25 cellular contexts compared by ENCODE assay signal in the genomic region with DNA sequence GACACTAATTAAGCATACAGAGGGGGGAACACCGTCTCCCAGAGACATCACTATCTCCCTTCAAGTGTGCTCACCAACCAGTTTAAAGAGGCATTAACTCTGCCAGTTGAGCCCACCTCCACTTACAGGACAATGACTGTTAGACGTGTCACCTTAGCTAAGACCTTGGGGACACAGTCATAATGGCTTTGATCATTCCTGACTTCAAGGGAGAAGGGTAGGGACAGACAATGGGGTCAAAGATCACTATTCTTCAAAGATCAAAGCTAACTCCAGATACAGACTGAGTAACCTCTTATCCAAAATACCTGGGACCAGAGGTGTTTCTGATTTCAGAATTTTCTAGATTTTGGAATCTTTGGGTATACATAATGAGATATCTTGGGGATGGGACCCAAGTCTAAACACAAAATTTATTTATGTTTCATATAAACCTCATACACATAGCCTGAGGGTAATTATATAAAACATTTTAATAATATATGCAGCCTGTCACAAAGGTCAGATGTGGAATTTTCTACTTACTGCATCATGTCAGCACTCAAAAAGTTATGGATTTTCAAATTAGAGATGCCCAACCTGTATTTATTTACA.
DNase-seq lines count a peak whose midpoint lies in the region; ATAC-seq, FAIRE-seq and TF ChIP-seq lines count a peak whose summit lies in the region.
"Had no signal": no experiment of that assay in that cellular context is flagged by ENCODE, and none has a peak within 500 bp of the region (broad histone marks: within the 10 kb centered on the region; RNA-seq: fewer than 3 reads in every experiment).

No MANE protein-coding gene starts in this region.

- TF ChIP-seq RAD21 in IMR-90 (IDR thresholded peaks at IDR 0.05; ENCODE audit: low read length), result no peak

- BruUV-seq in IMR-90 (replicated peaks; lab: Mats Ljungman, UMichigan), result no TSS peak

- no peak overlapping the region; the same call in 1 of the 2 replicates for H3K4me2 ChIP-seq in IMR-90 (ENCODE audit: low read depth, low read length)

- H3K36me3 ChIP-seq in IMR-90 (ENCODE audit: control insufficient read depth, insufficient read depth, low read length) (no peaks in the 10 kb centered on the region), small intestine (ENCODE audit: control insufficient read depth in 2 of 2, insufficient read depth in 2 of 2, low read length in 2 of 2) (no peaks in the 10 kb centered on the region), esophagus squamous epithelium (no peaks in the 10 kb centered on the region)
- H3K36me3 ChIP-seq: stomach, upper lobe of right lung had no signal

- intact Hi-C loops in IMR-90 (cut with micrococcal nuclease), result loop anchor here (5.0 kb wide), 1 partner anchor 97 kb away; no protein-coding TSS in a partner anchor
- intact Hi-C loops in esophagus squamous epithelium (cut with DNase I), result loop anchor here (5.0 to 10.0 kb wide), 3 partner anchors 111 to 281 kb away; no protein-coding TSS in a partner anchor

- no peak for FAIRE-seq in small intestine (lab: Jason Lieb, UNC)
- FAIRE-seq: A204.1, islet of Langerhans had no signal

- TF ChIP-seq CTCF in IMR-90 (conservative IDR thresholded peaks at IDR 0.05; ENCODE audit: low read depth, low read length) (no peak), esophagus squamous epithelium (IDR thresholded peaks at IDR 0.05) (no peak)

- H3K27me3 ChIP-seq in IMR-90 (ENCODE audit: control insufficient read depth, insufficient read depth, low read length) (no peaks in the 10 kb centered on the region), small intestine (ENCODE audit: control insufficient read depth in 2 of 2, insufficient read depth in 2 of 2, low read length in 2 of 2) (no peaks in the 10 kb centered on the region), esophagus squamous epithelium (no peaks in the 10 kb centered on the region)
- H3K27me3 ChIP-seq: foreskin keratinocyte, stomach, upper lobe of right lung had no signal

- H3K79me1 ChIP-seq in IMR-90 (ENCODE audit: low read depth in 1 of 2, low read length in 2 of 2), result peaks cover 39 to 65% of the 10 kb centered on the region in 2 experiments

- H3K27ac ChIP-seq in IMR-90 (ENCODE audit: insufficient read depth, low read length), result peak overlapping the region; percentile 44
- H3K27ac ChIP-seq in small intestine (ENCODE audit: low read depth in 1 of 2, low read length in 1 of 2), result no peak overlapping the region
- H3K27ac ChIP-seq in esophagus squamous epithelium, result no peak overlapping the region
- H3K27ac ChIP-seq: epithelial cell of prostate, foreskin keratinocyte, parathyroid adenoma, upper lobe of right lung had no signal

- H3K9me3 ChIP-seq in IMR-90 (ENCODE audit: control insufficient read depth, insufficient read depth, low read length) (no peaks in the 10 kb centered on the region), small intestine (ENCODE audit: control insufficient read depth, low read depth) (no peaks in the 10 kb centered on the region), esophagus squamous epithelium (no peaks in the 10 kb centered on the region)
- H3K9me3 ChIP-seq: stomach, upper lobe of right lung had no signal

- H2AK9ac ChIP-seq in IMR-90 (replicated peaks; ENCODE audit: low read depth, low read length, poor library complexity), result no peak overlapping the region

- H4K5ac ChIP-seq in IMR-90 (ENCODE audit: low read depth, low read length), result peak overlapping the region; percentile 49

- peaks cover 9% of the 10 kb centered on the region; the same call in 1 of the 2 replicates for H4K20me1 ChIP-seq in IMR-90 (ENCODE audit: insufficient read depth, low read length)

- H2BK15ac ChIP-seq in IMR-90 (ENCODE audit: low read depth, low read length), result peak overlapping the region; percentile 89

- CTCF ChIA-PET in IMR-90 (lab: Yijun Ruan, JAX), result no interaction called here

- no peak overlapping the region for H2AFZ ChIP-seq in IMR-90 (replicated peaks; ENCODE audit: low read length, poor library complexity)
- H2AFZ ChIP-seq: parathyroid adenoma had no signal

- peak overlapping the region; percentile 51 for H2BK120ac ChIP-seq in IMR-90 (ENCODE audit: low read depth, low read length)

- H2BK5ac ChIP-seq in IMR-90 (ENCODE audit: low read depth, low read length, poor library complexity, severe bottlenecking), result peak overlapping the region; percentile 13

- H4K91ac ChIP-seq in IMR-90 (ENCODE audit: insufficient read depth, low read depth, low read length), result peak overlapping the region; percentile 60

- peaks cover 9% of the 10 kb centered on the region for H3K9me1 ChIP-seq in IMR-90 (ENCODE audit: insufficient read depth, low read length)

- peak overlapping the region; percentile 67; the same call in 1 of the 2 replicates for H3K23ac ChIP-seq in IMR-90 (ENCODE audit: low read depth, low read length)

- H3K18ac ChIP-seq in IMR-90 (ENCODE audit: low read depth, low read length), result peak overlapping the region; percentile 85

- no CpG with 5 or more reads among the region's 2 CpGs for WGBS in IMR-90 (ENCODE audit: extremely low coverage in 2 of 2, insufficient read length in 1 of 2), 2 experiments
- WGBS in small intestine, 3 donors, result 17 to 52% (median 42%) methylated on average over 2 of the region's 2 CpGs
- whole genome bisulfite sequencing in esophagus squamous epithelium, 2 donors, result 74 to 84% methylated on average over 2 of the region's 2 CpGs

- peak overlapping the region; percentile 68 for H3K14ac ChIP-seq in IMR-90 (replicated peaks; ENCODE audit: low read depth, low read length)

- dilution Hi-C loops in IMR-90 (cut with HindIII; ENCODE audit: low sequenced_read_pairs, unreplicated experiment), result no loop called here

- H3K4me3 ChIP-seq in IMR-90 (ENCODE audit: insufficient read depth, low read depth, low read length) (no peak overlapping the region), small intestine (ENCODE audit: low read depth in 1 of 2, low read length in 2 of 2) (no peak overlapping the region), esophagus squamous epithelium (no peak overlapping the region)
- H3K4me3 ChIP-seq: stomach, upper lobe of right lung had no signal

- ATAC-seq in IMR-90 (ENCODE audit: low read depth) (no peak), GM18498 (IDR thresholded peaks at IDR 0.05; ENCODE audit: unreplicated experiment) (no peak)
- ATAC-seq: foreskin keratinocyte, natural killer cell, upper lobe of right lung had no signal

- peak overlapping the region; percentile 88 for H2AK5ac ChIP-seq in IMR-90 (ENCODE audit: low read depth, low read length)

- H3K56ac ChIP-seq in IMR-90 (ENCODE audit: extremely low read depth, insufficient read depth, low read length), result no peak overlapping the region

- peak overlapping the region; percentile 75 for H3K4ac ChIP-seq in IMR-90 (ENCODE audit: low read depth, low read length)

- H4K8ac ChIP-seq in IMR-90 (ENCODE audit: low read depth in 2 of 2, low read length in 2 of 2), result peak overlapping the region in 1 of 2 experiments; percentile 67; a peak in 2 of 4 replicates

- peaks cover 10% of the 10 kb centered on the region for H3K4me1 ChIP-seq in IMR-90 (ENCODE audit: control insufficient read depth, insufficient read depth, low read length)
- H3K4me1 ChIP-seq in small intestine (ENCODE audit: control insufficient read depth in 2 of 2, insufficient read depth in 1 of 2, low read depth in 1 of 2, low read length in 1 of 2), result peaks cover 3 to 9% of the 10 kb centered on the region in 2 donors
- H3K4me1 ChIP-seq in esophagus squamous epithelium, result peaks cover 0 to 4% (median 0%) of the 10 kb centered on the region in 3 donors
- H3K4me1 ChIP-seq: foreskin keratinocyte, upper lobe of right lung had no signal

- POLR2A ChIA-PET in IMR-90 (lab: Charles Lee; ENCODE audit: unreplicated experiment), result no interaction called here

- no peak overlapping the region for H3K9ac ChIP-seq in IMR-90 (ENCODE audit: low read depth, low read length)
- H3K9ac ChIP-seq: parathyroid adenoma had no signal

- in situ Hi-C loops in IMR-90 (cut with MboI; ENCODE audit: low sequenced_read_pairs), result loop anchor here (5.0 to 25.0 kb wide), 3 partner anchors 163 to 577 kb away; no protein-coding TSS in a partner anchor

- DNase-seq in NCI-H82 (lab: John Stamatoyannopoulos, UW) (peak; percentile 55), NCI-H82 treated with DMSO at 0.1 percent for 48 hours (lab: John Stamatoyannopoulos, UW; ENCODE audit: unreplicated experiment) (no peak), IMR-90 (no peak), kidney tubule cell (ENCODE audit: low spot score) (peak; percentile 21), small intestine (peak; percentile 34), NCI-H1417 (lab: John Stamatoyannopoulos, UW) (no peak), esophagus squamous epithelium (lab: John Stamatoyannopoulos, UW) (no peak)
- DNase-seq: activated CD4-positive, alpha-beta memory T cell treated with anti-CD3 and anti-CD28 coated beads for 36 hours; activated naive CD4-positive, alpha-beta T cell; activated T-cell treated with anti-CD3 and anti-CD28 coated beads for 4 hours; C1 segment of cervical spinal cord; central memory CD4-positive, alpha-beta T cell; foreskin keratinocyte; hypothalamus; natural killer cell; NCI-H1694; NCI-H774; SIG-M5; stomach; upper lobe of right lung had no signal

- TF ChIP-seq POLR2A in IMR-90 (IDR thresholded peaks at IDR 0.05; ENCODE audit: low read depth, low read length), result no peak
- TF ChIP-seq POLR2A in esophagus squamous epithelium (IDR thresholded peaks at IDR 0.05), result no peak

- H2BK20ac ChIP-seq in IMR-90 (ENCODE audit: low read depth, low read length), result peak overlapping the region; percentile 83

TF ChIP-seq in IMR-90, 13 proteins besides CTCF, POLR2A, EP300 and RAD21:
- TF ChIP-seq SMC3 (IDR thresholded peaks at IDR 0.05; ENCODE audit: low read depth, low read length), result no peak
TF ChIP-seq in IMR-90: peak in this region for 0.

Comparison
In these comparisons a context has a peak if more than half of its experiments do, and no peak if none do; other contexts are left out.
1. DNase-seq: peak in NCI-H82 (single experiment), kidney tubule cell (single experiment) and small intestine (single experiment); none in NCI-H82 treated with DMSO at 0.1 percent for 48 hours (single experiment), IMR-90 (single experiment), NCI-H1417 (0 of 3) and esophagus squamous epithelium (single experiment).